In genomic region chr6:119442776-119443184, GRCh38 we compare ENCODE assay signal across 10 cellular contexts.
DNase-seq lines count a peak whose midpoint lies in the region; ATAC-seq, FAIRE-seq and TF ChIP-seq lines count a peak whose summit lies in the region.
"Had no signal": no experiment of that assay in that cellular context is flagged by ENCODE, and none has a peak within 500 bp of the region (broad histone marks: within the 10 kb centered on the region; RNA-seq: fewer than 3 reads in every experiment).

No MANE protein-coding gene starts in this region.

- intact Hi-C loops in pancreas (cut with DNase I) = no loop called here

- DNase-seq in NCI-H69 (lab: John Stamatoyannopoulos, UW) (peak; percentile 58), pancreas (peak in 2 of 6 donors; percentile 32 to 35), HCEC 1CT (no peak), SIG-M5 treated with dmso at 0.1 percent for 504 hours (lab: John Stamatoyannopoulos, UW; ENCODE audit: unreplicated experiment) (no peak), HAP-1 (ENCODE audit: low spot score in 2 of 2) (no peak)
- DNase-seq: H9 had no signal

- no peaks in the 10 kb centered on the region for H3K9me3 ChIP-seq in pancreas
- H3K9me3 ChIP-seq in HAP-1 = no peaks in the 10 kb centered on the region

- in situ Hi-C loops in HAP-1 (cut with MboI; ENCODE audit: low sequenced_read_pairs) = no loop called here

- H3K36me3 ChIP-seq in pancreas (no peaks in the 10 kb centered on the region), HAP-1 (replicated peaks) (no peaks in the 10 kb centered on the region)

- TF ChIP-seq CTCF in pancreas (IDR thresholded peaks at IDR 0.05) = no peak

- peaks cover 6 to 29% (median 7%) of the 10 kb centered on the region in 3 donors for H3K4me1 ChIP-seq in pancreas
- H3K4me1 ChIP-seq in HAP-1 = no peaks in the 10 kb centered on the region

- H3K27ac ChIP-seq in pancreas = no peak overlapping the region

- ATAC-seq in GM19023 (IDR thresholded peaks at IDR 0.05; ENCODE audit: unreplicated experiment) (peak; percentile 56), HG02610 (IDR thresholded peaks at IDR 0.05; ENCODE audit: unreplicated experiment) (peak; percentile 23), pancreas (peak; percentile 9 to 73 (median 69))
- ATAC-seq: SK-N-SH treated with all-trans-retinoic acid at 6 μM for 48 hours had no signal

- WGBS in pancreas, 2 donors = 41 to 42% methylated on average over 9 of the region's 9 CpGs

- FAIRE-seq in pancreas (lab: Jason Lieb, UNC) = no peak
- FAIRE-seq: keratinocyte had no signal

- H3K27me3 ChIP-seq in pancreas = no peaks in the 10 kb centered on the region
- H3K27me3 ChIP-seq in HAP-1 (ENCODE audit: low read depth) = no peaks in the 10 kb centered on the region

- H3K4me3 ChIP-seq in pancreas = no peak overlapping the region
- no peak overlapping the region for H3K4me3 ChIP-seq in HAP-1
